ENCODE assay signal across 15 cellular contexts in the genomic region with DNA sequence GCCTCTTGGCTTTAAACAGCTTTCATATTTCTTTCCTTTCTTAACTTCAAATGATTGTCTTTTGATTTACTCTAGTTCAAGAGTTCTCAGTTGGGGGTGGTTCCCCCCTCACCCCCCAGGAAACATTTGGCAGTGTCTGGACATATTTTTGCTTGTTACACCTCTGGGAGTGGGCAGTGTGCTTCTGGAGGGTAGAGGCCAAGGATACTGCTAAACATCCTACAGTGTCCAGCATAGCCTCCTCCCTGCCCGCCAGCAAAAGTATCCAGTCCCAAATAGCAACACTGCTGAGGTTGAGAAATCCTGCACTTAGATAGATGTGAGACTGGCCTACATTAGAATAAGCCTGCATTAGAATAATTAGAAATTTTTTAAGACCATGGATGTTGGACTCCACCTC. TPM values are rescaled to one million over a fixed set of nuclear protein-coding genes. Genes with fewer than 3 reads are reported as not detected.
A peak's percentile ranks its signal among the peaks of the same experiment; 100 is the strongest.
DNase-seq lines count a peak whose midpoint lies in the region; ATAC-seq, FAIRE-seq and TF ChIP-seq lines count a peak whose summit lies in the region.
"Had no signal": no experiment of that assay in that cellular context is flagged by ENCODE, and none has a peak within 500 bp of the region (broad histone marks: within the 10 kb centered on the region; RNA-seq: fewer than 3 reads in every experiment).

No MANE protein-coding gene starts in this region.

- TSS peak; percentile 4 for BruUV-seq in GM12878 (replicated peaks; lab: Mats Ljungman, UMichigan)

- RAD21 ChIA-PET in GM12878 (lab: Charles Lee; ENCODE audit: unreplicated experiment), result interaction anchor here (1.8 kb wide), 1 partner anchor 35 kb away, joined by 6 read pairs; no protein-coding TSS in a partner anchor

- H3K36me3 ChIP-seq in CD4-positive, CD25-positive, alpha-beta regulatory T cell (ENCODE audit: control insufficient read depth, insufficient read depth, low read length), result no peaks in the 10 kb centered on the region
- H3K36me3 ChIP-seq in GM12878 (ENCODE audit: control insufficient read depth in 2 of 2, insufficient read depth in 2 of 2, low read length in 1 of 2), result peaks cover 0 to 3% of the 10 kb centered on the region in 2 experiments; a peak in 1 of 4 replicates
- no peaks in the 10 kb centered on the region for H3K36me3 ChIP-seq in neural progenitor cell
- H3K36me3 ChIP-seq in brain microvascular endothelial cell (replicated peaks), result no peaks in the 10 kb centered on the region
- H3K36me3 ChIP-seq in neuronal stem cell (replicated peaks in 1 of 2; ENCODE audit: control insufficient read depth in 2 of 2, insufficient read depth in 2 of 2, low read length in 2 of 2), result peaks cover 4 to 53% of the 10 kb centered on the region in 2 donors
- H3K36me3 ChIP-seq: cardiac muscle cell had no signal

- H2BK15ac ChIP-seq in neuronal stem cell (ENCODE audit: low read length), result no peak overlapping the region

- peaks cover 0 to 2% (median 0%) of the 10 kb centered on the region in 7 donors for H3K9me3 Mint-ChIP-seq in CD4-positive, CD25-positive, alpha-beta regulatory T cell
- no peaks in the 10 kb centered on the region for H3K9me3 Mint-ChIP-seq in IgD-negative memory B cell
- H3K9me3 Mint-ChIP-seq in neural progenitor cell, result peaks cover 33% of the 10 kb centered on the region

- H3K79me2 ChIP-seq in GM12878 (ENCODE audit: control insufficient read depth, insufficient read depth, low read length) (peaks cover 78% of the 10 kb centered on the region), neural progenitor cell (ENCODE audit: low read depth) (peaks cover 82% of the 10 kb centered on the region)

- no peak for ATAC-seq in CD4-positive, CD25-positive, alpha-beta regulatory T cell (ENCODE audit: low read depth in 2 of 2)
- no peak for ATAC-seq in GM12878

- no peak overlapping the region for H3K23ac ChIP-seq in neuronal stem cell (ENCODE audit: low read depth, low read length, poor library complexity)

- DNase-seq in CD4-positive, CD25-positive, alpha-beta regulatory T cell, result no peak
- DNase-seq in GM12878 (ENCODE audit: low read depth, low spot score) (no peak), neural progenitor cell (ENCODE audit: low spot score) (no peak), brain microvascular endothelial cell (no peak), neuronal stem cell (ENCODE audit: low spot score) (no peak), Kasumi-1 (lab: John Stamatoyannopoulos, UW) (no peak), NAMALWA (ENCODE audit: low spot score) (no peak)
- DNase-seq: NCI-H1105; NCI-H526; SIG-M5; stimulated activated CD4-positive, alpha-beta T cell treated with anti-CD3 and anti-CD28 coated beads, Interleukin-4, amount 100 ng/mL, for 4 hours had no signal

- TF ChIP-seq RAD21 in GM12878 (IDR thresholded peaks at IDR 0.05; ENCODE audit: insufficient read depth, low read depth, low read length), result no peak

- peaks cover 8% of the 10 kb centered on the region for H3K36me3 Mint-ChIP-seq in CD4-positive, CD25-positive, alpha-beta regulatory T cell
- H3K36me3 Mint-ChIP-seq in IgD-negative memory B cell (peaks cover 2% of the 10 kb centered on the region), neural progenitor cell (peaks cover 36% of the 10 kb centered on the region)

- no peak for TF ChIP-seq EP300 in GM12878 (IDR thresholded peaks at IDR 0.05; ENCODE audit: borderline replicate concordance in 1 of 2, control insufficient read depth in 1 of 2, low read depth in 2 of 2, low read length in 2 of 2)

- H3K4me3 ChIP-seq in CD4-positive, CD25-positive, alpha-beta regulatory T cell (ENCODE audit: low read depth, low read length), result peak overlapping the region; percentile 92
- H3K4me3 ChIP-seq in GM12878 (peak overlapping the region; percentile 8; the same call in 1 of the 2 replicates), neural progenitor cell (no peak overlapping the region), brain microvascular endothelial cell (ENCODE audit: low read depth, low read length) (no peak overlapping the region), neuronal stem cell (ENCODE audit: low read length in 2 of 2) (no peak overlapping the region)
- H3K4me3 ChIP-seq: cardiac muscle cell had no signal

- H3K9ac ChIP-seq in GM12878 (ENCODE audit: control insufficient read depth, insufficient read depth, low read length) (peak overlapping the region; percentile 21; the same call in 1 of the 2 replicates), neural progenitor cell (no peak overlapping the region), neuronal stem cell (ENCODE audit: low read depth, low read length, poor library complexity) (no peak overlapping the region)

- no peak overlapping the region for H3K18ac ChIP-seq in neuronal stem cell (ENCODE audit: low read length)

- peaks cover 13% of the 10 kb centered on the region for H4K20me1 ChIP-seq in GM12878 (ENCODE audit: control insufficient read depth, insufficient read depth)
- H4K20me1 ChIP-seq in neural progenitor cell (ENCODE audit: low read depth), result peaks cover 77% of the 10 kb centered on the region

- no peak overlapping the region for H3K4ac ChIP-seq in neuronal stem cell (ENCODE audit: low read length)

- no peak overlapping the region for H2BK5ac ChIP-seq in neuronal stem cell (ENCODE audit: low read length)

- peaks cover 8% of the 10 kb centered on the region for H3K27me3 Mint-ChIP-seq in CD4-positive, CD25-positive, alpha-beta regulatory T cell
- H3K27me3 Mint-ChIP-seq in IgD-negative memory B cell, result no peaks in the 10 kb centered on the region
- H3K27me3 Mint-ChIP-seq in neural progenitor cell (ENCODE audit: insufficient read depth, low read depth), result peaks cover 9% of the 10 kb centered on the region

- H2AFZ ChIP-seq in GM12878 (ENCODE audit: control insufficient read depth, low read depth, low read length) (no peak overlapping the region), neural progenitor cell (replicated peaks) (no peak overlapping the region), neuronal stem cell (ENCODE audit: low read length) (no peak overlapping the region)

- no peaks in the 10 kb centered on the region for H3K9me3 ChIP-seq in CD4-positive, CD25-positive, alpha-beta regulatory T cell (ENCODE audit: control insufficient read depth in 2 of 2, low read length in 2 of 2)
- no peaks in the 10 kb centered on the region for H3K9me3 ChIP-seq in GM12878 (replicated peaks; ENCODE audit: control insufficient read depth, insufficient read depth, low read length)
- no peaks in the 10 kb centered on the region for H3K9me3 ChIP-seq in neural progenitor cell (ENCODE audit: low read depth)
- H3K9me3 ChIP-seq in neuronal stem cell (replicated peaks in 1 of 2; ENCODE audit: control insufficient read depth in 2 of 2, insufficient read depth in 1 of 2, low read depth in 1 of 2, low read length in 2 of 2), result peaks cover 0 to 7% of the 10 kb centered on the region in 2 donors

- no peak for FAIRE-seq in GM12878 (lab: Jason Lieb, UNC)
- FAIRE-seq: GM12891, keratinocyte had no signal

- no peak overlapping the region for H2AK5ac ChIP-seq in neuronal stem cell (ENCODE audit: low read depth, low read length)

- H2BK12ac ChIP-seq in neuronal stem cell (ENCODE audit: low read length), result no peak overlapping the region

- CTCF ChIA-PET in GM12878 (lab: Yijun Ruan, JAX), result interaction anchor here (0.9 kb wide), 1 partner anchor 50 kb away, joined by 3 read pairs; no protein-coding TSS in a partner anchor

- no peak for TF ChIP-seq CTCF in GM12878 (IDR thresholded peaks at IDR 0.05 in 2 of 3, conservative IDR thresholded peaks at IDR 0.05 in 1 of 3; ENCODE audit: control insufficient read depth in 2 of 3, extremely low read depth in 1 of 3, insufficient read depth in 1 of 3, low read depth in 3 of 3, low read length in 3 of 3)
- no peak for TF ChIP-seq CTCF in neural progenitor cell (IDR thresholded peaks at IDR 0.05)
- no peak for TF ChIP-seq CTCF in brain microvascular endothelial cell (IDR thresholded peaks at IDR 0.05; ENCODE audit: low read depth, low read length, missing control alignments)

- POLR2A ChIA-PET in GM12878 (lab: Charles Lee), result interaction anchor here (0.6 kb wide), 1 partner anchor 42 kb away, joined by 6 read pairs; no protein-coding TSS in a partner anchor

- H3K4me3 Mint-ChIP-seq in CD4-positive, CD25-positive, alpha-beta regulatory T cell, result peak overlapping the region; percentile 68 to 91 (median 90)
- peak overlapping the region; percentile 3 to 87 (median 80) for H3K4me3 Mint-ChIP-seq in IgD-negative memory B cell
- peak overlapping the region; percentile 65 for H3K4me3 Mint-ChIP-seq in neural progenitor cell

- no peak for TF ChIP-seq POLR2A in GM12878 (IDR thresholded peaks at IDR 0.05; ENCODE audit: low read depth, low read length)

- intact Hi-C loops in GM12878 (cut with micrococcal nuclease; ENCODE audit: unreplicated experiment), result loop anchor here (5.0 kb wide), 1 partner anchor 196 kb away; no protein-coding TSS in a partner anchor

- SMC1A ChIA-PET in GM12878 (lab: Charles Lee; ENCODE audit: uncharacterized antibody, unreplicated experiment), result interaction anchor here (1.0 kb wide), 2 partner anchors 35 to 81 kb away, joined by 3 to 5 read pairs; no protein-coding TSS in a partner anchor

- H3K79me1 ChIP-seq in neuronal stem cell (ENCODE audit: low read depth, low read length), result peaks cover 8% of the 10 kb centered on the region

- H3K27me3 ChIP-seq in CD4-positive, CD25-positive, alpha-beta regulatory T cell (ENCODE audit: control insufficient read depth, insufficient read depth, low read length), result no peaks in the 10 kb centered on the region
- H3K27me3 ChIP-seq in GM12878 (replicated peaks in 1 of 2; ENCODE audit: control insufficient read depth in 2 of 2, insufficient read depth in 2 of 2, low read length in 1 of 2), result no peaks in the 10 kb centered on the region
- H3K27me3 ChIP-seq in neural progenitor cell, result no peaks in the 10 kb centered on the region
- H3K27me3 ChIP-seq in brain microvascular endothelial cell (replicated peaks), result no peaks in the 10 kb centered on the region
- H3K27me3 ChIP-seq in neuronal stem cell (ENCODE audit: control insufficient read depth in 3 of 3, insufficient read depth in 3 of 3, low read depth in 1 of 3, low read length in 3 of 3), result no peaks in the 10 kb centered on the region
- H3K27me3 ChIP-seq: cardiac muscle cell had no signal

- peak overlapping the region; percentile 34 for H3K27ac ChIP-seq in CD4-positive, CD25-positive, alpha-beta regulatory T cell (ENCODE audit: insufficient read depth, low read length, poor library complexity, severe bottlenecking)
- H3K27ac ChIP-seq in GM12878 (ENCODE audit: control insufficient read depth, insufficient read depth), result no peak overlapping the region
- H3K27ac ChIP-seq in neural progenitor cell, result no peak overlapping the region
- H3K27ac ChIP-seq in brain microvascular endothelial cell, result no peak overlapping the region
- H3K27ac ChIP-seq in neuronal stem cell (replicated peaks; ENCODE audit: low read length), result no peak overlapping the region
- H3K27ac ChIP-seq: cardiac muscle cell had no signal

- H3K4me1 ChIP-seq in CD4-positive, CD25-positive, alpha-beta regulatory T cell (ENCODE audit: control insufficient read depth, insufficient read depth, low read length, poor library complexity, severe bottlenecking), result peaks cover 72% of the 10 kb centered on the region
- peaks cover 19% of the 10 kb centered on the region for H3K4me1 ChIP-seq in GM12878 (ENCODE audit: control insufficient read depth, insufficient read depth, low read length)
- peaks cover 27% of the 10 kb centered on the region for H3K4me1 ChIP-seq in neural progenitor cell
- H3K4me1 ChIP-seq in neuronal stem cell (ENCODE audit: control insufficient read depth in 2 of 2, insufficient read depth in 1 of 2, low read depth in 1 of 2, low read length in 2 of 2), result peaks cover 8 to 13% of the 10 kb centered on the region in 2 donors

- peak overlapping the region in 2 of 3 donors; percentile 30 to 70 for H3K27ac Mint-ChIP-seq in CD4-positive, CD25-positive, alpha-beta regulatory T cell
- H3K27ac Mint-ChIP-seq in IgD-negative memory B cell (peak overlapping the region in 1 of 3 donors; percentile 61), neural progenitor cell (no peak overlapping the region)

- 96% methylated on average over 1 of the region's 1 CpG for WGBS in GM12878 (ENCODE audit: insufficient coverage, insufficient replicate concordance, low lambda C conversion rate, missing lambda C conversion rate)
- WGBS in neuronal stem cell (ENCODE audit: extremely low coverage in 2 of 2, insufficient read length in 2 of 2, insufficient replicate concordance in 1 of 2), 2 donors, result no CpG with 5 or more reads among the region's 1 CpG

- H3F3A ChIP-seq in neural progenitor cell (ENCODE audit: low read depth), result peaks cover 9% of the 10 kb centered on the region

- in situ Hi-C loops in GM12878 (cut with MboI), result no loop called here
- in situ Hi-C loops in brain microvascular endothelial cell (cut with HindIII; ENCODE audit: low pct_ligation_motif_present, low sequenced_read_pairs), result no loop called here

- no peak overlapping the region for H2BK120ac ChIP-seq in neuronal stem cell (ENCODE audit: low read depth, low read length)

- peak overlapping the region; percentile 71; the same call in 1 of the 2 replicates for H3K4me2 ChIP-seq in GM12878 (ENCODE audit: control insufficient read depth, insufficient read depth)
- peak overlapping the region; percentile 17 for H3K4me2 ChIP-seq in neural progenitor cell
- no peak overlapping the region for H3K4me2 ChIP-seq in neuronal stem cell (ENCODE audit: insufficient read depth, low read length, poor library complexity, severe bottlenecking)

- no peak overlapping the region for H4K91ac ChIP-seq in neuronal stem cell (ENCODE audit: low read depth, low read length, poor library complexity)

- H4K8ac ChIP-seq in neuronal stem cell (ENCODE audit: low read depth, low read length), result no peak overlapping the region

- peaks cover 32 to 69% (median 56%) of the 10 kb centered on the region in 4 donors for H3K4me1 Mint-ChIP-seq in CD4-positive, CD25-positive, alpha-beta regulatory T cell
- H3K4me1 Mint-ChIP-seq in IgD-negative memory B cell (peaks cover 51 to 56% (median 53%) of the 10 kb centered on the region in 3 donors), neural progenitor cell (peaks cover 25% of the 10 kb centered on the region)

- no peak overlapping the region for H3K14ac ChIP-seq in neuronal stem cell (ENCODE audit: low read length)

RNA-seq across cellular contexts. Expression of gene PPP6R3, which starts 3.2 kb away (rescaled TPM):
- 172 TPM for total RNA-seq in CD4-positive, CD25-positive, alpha-beta regulatory T cell
- polyA plus RNA-seq in CD4-positive, CD25-positive, alpha-beta regulatory T cell, result 10 to 100 TPM; 46.7 to 54.5 (median 50.3) TPM
- polyA plus RNA-seq in IgD-negative memory B cell, result 41.1 TPM
- 452 and 473 TPM in 2 replicates for total RNA-seq in GM12878 (2013; cell fraction: nucleolus; rRNA removed)
- total RNA-seq in GM12878 (2014; rRNA removed), result 122 and 124 TPM in 2 replicates
- 122 and 123 TPM in 2 replicates for total RNA-seq in GM12878 (2014; rRNA removed; fragmentation: Illumina TruSeq; extraction: Trizol)
- 93.5 and 94.5 TPM in 2 replicates for total RNA-seq in GM12878 (2021)
- polyA plus RNA-seq in GM12878 (2011; ENCODE audit: low read depth), result 24.0 TPM
- 70.6 and 96.9 TPM in 2 replicates for polyA plus RNA-seq in GM12878 (2011; rRNA removed)
- polyA plus RNA-seq in GM12878 (2011; cell fraction: cytosol; rRNA removed), result 33.9 and 34.0 TPM in 2 replicates
- 114 and 120 TPM in 2 replicates for polyA plus RNA-seq in GM12878 (2011; cell fraction: nucleus; rRNA removed)
- polyA plus RNA-seq in GM12878 (2012), result 39.9 and 44.1 TPM in 2 replicates
- polyA plus RNA-seq in GM12878 (2014; fragmentation: Illumina TruSeq; extraction: Trizol), result 77.6 and 80.1 TPM in 2 replicates
- 10 to 100 TPM; 12.4 to 32.0 TPM for polyA plus RNA-seq in GM12878 (2014; fragmentation: Nextera tagmentation; extraction: Ambion mirVana)
- polyA plus RNA-seq in GM12878 (2014; rRNA removed), result 57.0 and 61.7 TPM in 2 replicates
- 10 to 100 TPM; 68.6 to 83.0 TPM for polyA plus RNA-seq in GM12878 (2016; fragmentation: Nextera tagmentation; extraction: Ambion mirVana)
- polyA minus RNA-seq in GM12878 (2011; rRNA and poly(A)+ RNA removed), result 108 and 119 TPM in 2 replicates
- 45.0 and 54.5 TPM in 2 replicates for polyA minus RNA-seq in GM12878 (2011; cell fraction: cytosol; rRNA and poly(A)+ RNA removed)
- 124 and 149 TPM in 2 replicates for polyA minus RNA-seq in GM12878 (2011; cell fraction: nucleus; rRNA and poly(A)+ RNA removed)
- total RNA-seq in neural progenitor cell (ENCODE audit: low replicate concordance), result 162 and 197 TPM in 2 replicates
- polyA plus RNA-seq in neuronal stem cell (2013, experiment 1 of 2), result 55.3 TPM
- 57.5 TPM for polyA plus RNA-seq in neuronal stem cell (2013, experiment 2 of 2)

Comparison
In these comparisons a context has a peak if more than half of its experiments do, and no peak if none do; other contexts are left out.
1. H3K4me3 ChIP-seq: peak in CD4-positive, CD25-positive, alpha-beta regulatory T cell (single experiment) and GM12878 (single experiment); none in neural progenitor cell (single experiment), brain microvascular endothelial cell (single experiment) and neuronal stem cell (0 of 2).
2. Peak in every context shown above with its lines, with median percentiles within 50 percentile points of each other: H3K4me3 Mint-ChIP-seq.